In genomic region chr2:69376385-69376784, GRCh38 we compare ENCODE assay signal across 22 cellular contexts. TPM values are rescaled to one million over a fixed set of nuclear protein-coding genes. Genes with fewer than 3 reads are reported as not detected.
A peak's percentile ranks its signal among the peaks of the same experiment; 100 is the strongest.
DNase-seq lines count a peak whose midpoint lies in the region; ATAC-seq lines count a peak whose summit lies in the region.
"Had no signal": no experiment of that assay in that cellular context is flagged by ENCODE, and none has a peak within 500 bp of the region (broad histone marks: within the 10 kb centered on the region; RNA-seq: fewer than 3 reads in every experiment).

No MANE protein-coding gene starts in this region.

- H4K12ac ChIP-seq in trophoblast cell (ENCODE audit: low read depth, low read length) = no peak overlapping the region

- no peak overlapping the region for H2AK5ac ChIP-seq in trophoblast cell (ENCODE audit: low read length)

- H2AFZ ChIP-seq in trophoblast cell (ENCODE audit: insufficient read depth, low read length, poor library complexity) = no peak overlapping the region
- H2AFZ ChIP-seq: PC-9 had no signal

- H3K23ac ChIP-seq in trophoblast cell (ENCODE audit: low read length) = no peak overlapping the region

- H4K91ac ChIP-seq in trophoblast cell (ENCODE audit: low read depth, low read length) = no peak overlapping the region

- H3K36me3 ChIP-seq in SK-N-MC (ENCODE audit: insufficient read depth, low read length) = peaks cover 22% of the 10 kb centered on the region
- H3K36me3 ChIP-seq in trophoblast cell (ENCODE audit: control insufficient read depth in 1 of 2, insufficient read depth in 2 of 2, low read length in 2 of 2) = peaks cover 10 to 11% of the 10 kb centered on the region in 2 experiments
- H3K36me3 ChIP-seq: uterus had no signal

- H3K9me3 ChIP-seq in SK-N-MC (ENCODE audit: low read depth, low read length) = no peaks in the 10 kb centered on the region
- no peaks in the 10 kb centered on the region for H3K9me3 ChIP-seq in trophoblast cell (ENCODE audit: insufficient read depth, low read depth, low read length)
- H3K9me3 ChIP-seq: thoracic aorta, uterus had no signal

- peaks cover 7% of the 10 kb centered on the region for H3K79me2 ChIP-seq in trophoblast cell (ENCODE audit: control insufficient read depth, insufficient read depth, low read length, poor library complexity)

- H3K27me3 ChIP-seq in trophoblast cell (ENCODE audit: insufficient read depth, low read length) = no peaks in the 10 kb centered on the region
- H3K27me3 ChIP-seq: uterus had no signal

- no peak overlapping the region for H2BK5ac ChIP-seq in trophoblast cell (ENCODE audit: low read depth, low read length, poor library complexity)

- peak overlapping the region; percentile 47 for H3K4ac ChIP-seq in trophoblast cell (ENCODE audit: low read depth, low read length)

- H3K27ac ChIP-seq in SK-N-MC (peak overlapping the region; percentile 2; the same call in 1 of the 2 replicates), trophoblast cell (ENCODE audit: low read depth, low read length) (no peak overlapping the region)
- H3K27ac ChIP-seq: 22Rv1, coronary artery, PC-9, thoracic aorta had no signal

- H3K18ac ChIP-seq in trophoblast cell (ENCODE audit: low read length) = no peak overlapping the region

- H3K9ac ChIP-seq in SK-N-MC (ENCODE audit: insufficient read length) = no peak overlapping the region
- no peak overlapping the region for H3K9ac ChIP-seq in trophoblast cell (ENCODE audit: low read length)

- H3K4me2 ChIP-seq in trophoblast cell (ENCODE audit: low read length) = no peak overlapping the region
- H3K4me2 ChIP-seq: PC-9 had no signal

- no peaks in the 10 kb centered on the region for H3K4me1 ChIP-seq in trophoblast cell (ENCODE audit: control insufficient read depth in 1 of 2, insufficient read depth in 2 of 2, low read length in 2 of 2)
- H3K4me1 ChIP-seq: uterus had no signal

- DNase-seq in DMS53 (lab: John Stamatoyannopoulos, UW) (peak; percentile 10), DMS53 treated with DMSO at 0.1 percent for 48 hours (lab: John Stamatoyannopoulos, UW; ENCODE audit: unreplicated experiment) (no peak), SK-N-MC (ENCODE audit: low read depth, low spot score) (no peak), fibroblast of peridontal ligament (ENCODE audit: extremely low read depth) (peak; percentile 8), trophoblast cell (no peak), NCI-H2107 (lab: John Stamatoyannopoulos, UW) (no peak), 8988T (no peak)
- DNase-seq: activated naive CD4-positive, alpha-beta T cell treated with anti-CD3 and anti-CD28 coated beads, Interleukin-2, amount 50 U/mL, for 16 hours; amniotic stem cell; effector memory CD4-positive, alpha-beta T cell; foreskin melanocyte; NCI-H2029; NK-92 treated with Interleukin-12 subunit alpha and Interleukin-12 subunit beta, amount 100 ng/mL, for 24 hours; PC-9; SIG-M5; stimulated activated naive CD4-positive, alpha-beta T cell treated with Interleukin-2 at 50 U/mL for 16 hours; T1000; uterus had no signal

- H2BK120ac ChIP-seq in trophoblast cell (ENCODE audit: insufficient read depth, low read length, poor library complexity) = no peak overlapping the region

- H3K79me1 ChIP-seq in trophoblast cell (ENCODE audit: low read length) = no peaks in the 10 kb centered on the region

- no CpG with 5 or more reads among the region's 6 CpGs for WGBS in trophoblast cell (ENCODE audit: extremely low coverage, insufficient coverage, insufficient read length)

- no peak overlapping the region for H2BK12ac ChIP-seq in trophoblast cell (ENCODE audit: low read length)

- no peak for ATAC-seq in GM19452 (IDR thresholded peaks at IDR 0.05; ENCODE audit: unreplicated experiment)

- H4K8ac ChIP-seq in trophoblast cell (ENCODE audit: low read depth, low read length) = no peak overlapping the region

- H3K4me3 ChIP-seq in SK-N-MC (no peak overlapping the region), trophoblast cell (ENCODE audit: low read depth, low read length) (no peak overlapping the region)
- H3K4me3 ChIP-seq: coronary artery, PC-9, thoracic aorta, uterus had no signal

- no peak overlapping the region for H3K14ac ChIP-seq in trophoblast cell (ENCODE audit: low read length)

RNA-seq across cellular contexts. Expression of gene GFPT1, which starts 10.6 kb away (rescaled TPM):
- polyA plus RNA-seq in trophoblast cell (2013) = 73.9 and 76.7 TPM in 2 replicates

Comparison
In these comparisons a context has a peak if more than half of its experiments do, and no peak if none do; other contexts are left out.
1. DNase-seq: peak in DMS53 (single experiment) and fibroblast of peridontal ligament (single experiment); none in DMS53 treated with DMSO at 0.1 percent for 48 hours (single experiment), SK-N-MC (single experiment), trophoblast cell (0 of 2), NCI-H2107 (single experiment) and 8988T (single experiment).